Comparison of ENCODE assay signal across 13 cellular contexts in genomic region chr1:209685835-209686234, GRCh38. TPM values are rescaled to one million over a fixed set of nuclear protein-coding genes. Genes with fewer than 3 reads are reported as not detected.
DNase-seq lines count a peak whose midpoint lies in the region; ATAC-seq and TF ChIP-seq lines count a peak whose summit lies in the region.
"Had no signal": no experiment of that assay in that cellular context is flagged by ENCODE, and none has a peak within 500 bp of the region (broad histone marks: within the 10 kb centered on the region; RNA-seq: fewer than 3 reads in every experiment).

No MANE protein-coding gene starts in this region.

- H3K4me3 ChIP-seq in mesendoderm (ENCODE audit: low read length) (no peak overlapping the region), colonic mucosa (no peak overlapping the region)

- H3K9ac ChIP-seq in mesendoderm (ENCODE audit: low read length) (no peak overlapping the region), colonic mucosa (ENCODE audit: low read depth in 2 of 2, low read length in 2 of 2) (no peak overlapping the region)

- ATAC-seq in GM21576 (IDR thresholded peaks at IDR 0.05; ENCODE audit: unreplicated experiment) = peak; percentile 85

- peak overlapping the region; percentile 81 for H3K27ac Mint-ChIP-seq in activated CD4-positive, alpha-beta T cell treated with anti-CD3 and anti-CD28 coated beads, Interleukin-2, amount 10 ng/mL, durations not matched to agents 24 days and 14 days

- intact Hi-C loops in activated CD4-positive, alpha-beta T cell treated with anti-CD3 and anti-CD28 coated beads, Interleukin-2, amount 10 ng/mL, durations not matched to agents 24 days and 14 days (cut with micrococcal nuclease) = loop anchor here (1.0 to 5.0 kb wide), 2 partner anchors 11 to 99 kb away; partner anchors contain the start of gene G0S2
- intact Hi-C loops in colonic mucosa (cut with DNase I) = loop anchor here (5.0 kb wide), 1 partner anchor 39 kb away; no protein-coding TSS in a partner anchor

- no peaks in the 10 kb centered on the region for H3K4me1 ChIP-seq in mesendoderm (ENCODE audit: control insufficient read depth, low read depth, low read length)
- H3K4me1 ChIP-seq in colonic mucosa = no peaks in the 10 kb centered on the region

- no CpG with 5 or more reads among the region's 4 CpGs for WGBS in mesendoderm (ENCODE audit: extremely low coverage, insufficient coverage, low lambda C conversion rate)

- no peaks in the 10 kb centered on the region for H3K79me2 ChIP-seq in mesendoderm (ENCODE audit: control insufficient read depth, insufficient read depth, low read length)

- peaks cover 39% of the 10 kb centered on the region for H3K4me1 Mint-ChIP-seq in activated CD4-positive, alpha-beta T cell treated with anti-CD3 and anti-CD28 coated beads, Interleukin-2, amount 10 ng/mL, durations not matched to agents 24 days and 14 days

- H3K79me1 ChIP-seq in mesendoderm (ENCODE audit: low read length) = no peaks in the 10 kb centered on the region

- H3K27me3 ChIP-seq in mesendoderm (ENCODE audit: insufficient read depth, low read length, poor library complexity) (no peaks in the 10 kb centered on the region), colonic mucosa (no peaks in the 10 kb centered on the region)

- TF ChIP-seq CTCF in colonic mucosa (IDR thresholded peaks at IDR 0.05) = no peak

- H3K4me2 ChIP-seq in mesendoderm (ENCODE audit: low read length) = no peak overlapping the region

- no peak overlapping the region for H2BK15ac ChIP-seq in mesendoderm (replicated peaks; ENCODE audit: low read depth)

- H4K5ac ChIP-seq in mesendoderm (ENCODE audit: low read length) = no peak overlapping the region

- no peak overlapping the region for H3K23ac ChIP-seq in mesendoderm (ENCODE audit: low read length)

- no peak overlapping the region for H4K8ac ChIP-seq in mesendoderm (ENCODE audit: low read depth, low read length)

- H3K9me3 Mint-ChIP-seq in activated CD4-positive, alpha-beta T cell treated with anti-CD3 and anti-CD28 coated beads, Interleukin-2, amount 10 ng/mL, durations not matched to agents 24 days and 14 days = no peaks in the 10 kb centered on the region

- no peak overlapping the region for H2BK120ac ChIP-seq in mesendoderm (ENCODE audit: low read depth, low read length)

- H3K18ac ChIP-seq in mesendoderm (ENCODE audit: low read length) = no peak overlapping the region

- peak overlapping the region; percentile 76 for H3K4me3 Mint-ChIP-seq in activated CD4-positive, alpha-beta T cell treated with anti-CD3 and anti-CD28 coated beads, Interleukin-2, amount 10 ng/mL, durations not matched to agents 24 days and 14 days

- H2BK5ac ChIP-seq in mesendoderm (ENCODE audit: low read length) = no peak overlapping the region

- H3K9me3 ChIP-seq in colonic mucosa = no peaks in the 10 kb centered on the region

- H2AK5ac ChIP-seq in mesendoderm (ENCODE audit: low read length) = no peak overlapping the region

- H3K27me3 Mint-ChIP-seq in activated CD4-positive, alpha-beta T cell treated with anti-CD3 and anti-CD28 coated beads, Interleukin-2, amount 10 ng/mL, durations not matched to agents 24 days and 14 days = peaks cover 3% of the 10 kb centered on the region

- H3K36me3 ChIP-seq in mesendoderm (ENCODE audit: control insufficient read depth, insufficient read depth, low read length) (no peaks in the 10 kb centered on the region), colonic mucosa (no peaks in the 10 kb centered on the region)

- no peak overlapping the region for H3K56ac ChIP-seq in mesendoderm (ENCODE audit: low read length)

- H3K27ac ChIP-seq in mesendoderm (ENCODE audit: low read depth, low read length) = no peak overlapping the region
- no peak overlapping the region for H3K27ac ChIP-seq in colonic mucosa

- no peak overlapping the region for H3K4ac ChIP-seq in mesendoderm (ENCODE audit: low read depth, low read length)

- DNase-seq in activated CD4-positive, alpha-beta T cell treated with anti-CD3 and anti-CD28 coated beads, Interleukin-2, amount 10 ng/mL, durations not matched to agents 24 days and 14 days = peak; percentile 88
- no peak for DNase-seq in activated CD4-positive, alpha-beta T cell treated with anti-CD3 and anti-CD28 coated beads, Interleukin-2, amount 50 U/mL, for 4 hours
- DNase-seq in T-helper 22 cell (ENCODE audit: low read depth) (peak; percentile 24), mesendoderm (peak; percentile 11), Kasumi-1 (lab: John Stamatoyannopoulos, UW) (no peak), NCI-H69 (lab: John Stamatoyannopoulos, UW) (no peak), colonic mucosa (no peak)
- DNase-seq: EL, NCI-H446, nucleus accumbens, Right ventricle myocardium superior had no signal

- H3K36me3 Mint-ChIP-seq in activated CD4-positive, alpha-beta T cell treated with anti-CD3 and anti-CD28 coated beads, Interleukin-2, amount 10 ng/mL, durations not matched to agents 24 days and 14 days (ENCODE audit: low read depth) = peaks cover 14% of the 10 kb centered on the region

RNA-seq across cellular contexts. Expression of gene G0S2, which starts 10.6 kb away (rescaled TPM):
- total RNA-seq in activated CD4-positive, alpha-beta T cell treated with anti-CD3 and anti-CD28 coated beads, Interleukin-2, amount 10 ng/mL, durations not matched to agents 24 days and 14 days = 449 and 477 TPM in 2 replicates
- polyA plus RNA-seq in mesendoderm (2013, experiment 1 of 2) = 0.44 TPM
- polyA plus RNA-seq in mesendoderm (2013, experiment 2 of 2) = 0.36 TPM
- 10 to 100 TPM; 24.3 to 24.7 TPM for total RNA-seq in colonic mucosa
- total RNA-seq: A172 had no signal

RNA-seq across cellular contexts. Expression of gene HSD11B1, which starts 18.8 kb away (rescaled TPM):
- total RNA-seq in activated CD4-positive, alpha-beta T cell treated with anti-CD3 and anti-CD28 coated beads, Interleukin-2, amount 10 ng/mL, durations not matched to agents 24 days and 14 days = 15.1 TPM in 2 replicates
- not detected for polyA plus RNA-seq in mesendoderm (2013, experiment 1 of 2)
- not detected for polyA plus RNA-seq in mesendoderm (2013, experiment 2 of 2)
- under 1 TPM; 0.48 to 0.59 TPM for total RNA-seq in colonic mucosa

RNA-seq across cellular contexts. Expression of gene LAMB3, which starts 33.6 kb away (rescaled TPM):
- 20.3 and 21.0 TPM in 2 replicates for total RNA-seq in activated CD4-positive, alpha-beta T cell treated with anti-CD3 and anti-CD28 coated beads, Interleukin-2, amount 10 ng/mL, durations not matched to agents 24 days and 14 days
- 0.79 TPM for polyA plus RNA-seq in mesendoderm (2013, experiment 1 of 2)
- polyA plus RNA-seq in mesendoderm (2013, experiment 2 of 2) = 0.73 TPM
- 100 to 1,000 TPM in 1 of 2 donors, 10 to 100 TPM in 1; 92.5 to 110 TPM for total RNA-seq in colonic mucosa

Comparison
In these comparisons a context has a peak if more than half of its experiments do, and no peak if none do; other contexts are left out.
1. DNase-seq: peak in activated CD4-positive, alpha-beta T cell treated with anti-CD3 and anti-CD28 coated beads, Interleukin-2, amount 10 ng/mL, durations not matched to agents 24 days and 14 days (single experiment), T-helper 22 cell (single experiment) and mesendoderm (single experiment); none in activated CD4-positive, alpha-beta T cell treated with anti-CD3 and anti-CD28 coated beads, Interleukin-2, amount 50 U/mL, for 4 hours (0 of 2), Kasumi-1 (0 of 2), NCI-H69 (single experiment) and colonic mucosa (single experiment).
2. RNA of gene G0S2, which starts 10.6 kb away (total RNA-seq): 449 to 477 TPM in activated CD4-positive, alpha-beta T cell treated with anti-CD3 and anti-CD28 coated beads, Interleukin-2, amount 10 ng/mL, durations not matched to agents 24 days and 14 days; 24.3 to 24.7 TPM in colonic mucosa; every median in the first group is over 10 times any median in the second.
3. RNA of gene HSD11B1, which starts 18.8 kb away (total RNA-seq): 15.1 TPM in activated CD4-positive, alpha-beta T cell treated with anti-CD3 and anti-CD28 coated beads, Interleukin-2, amount 10 ng/mL, durations not matched to agents 24 days and 14 days; 0.48 to 0.59 TPM in colonic mucosa; every median in the first group is over 10 times any median in the second.